In genomic region chr1:6465461-6466005, GRCh38 we compare ENCODE assay signal across 10 cellular contexts. TPM values are rescaled to one million over a fixed set of nuclear protein-coding genes. Genes with fewer than 3 reads are reported as not detected.
DNase-seq lines count a peak whose midpoint lies in the region; ATAC-seq lines count a peak whose summit lies in the region.
"Had no signal": no experiment of that assay in that cellular context is flagged by ENCODE, and none has a peak within 500 bp of the region (broad histone marks: within the 10 kb centered on the region; RNA-seq: fewer than 3 reads in every experiment).

No MANE protein-coding gene starts in this region.

- ATAC-seq in GM21717 (IDR thresholded peaks at IDR 0.05; ENCODE audit: unreplicated experiment) (no peak), HG03439 (IDR thresholded peaks at IDR 0.05; ENCODE audit: unreplicated experiment) (no peak)

- no peak overlapping the region for H3K27ac Mint-ChIP-seq in IgD-negative memory B cell
- peak overlapping the region; percentile 83 for H3K27ac Mint-ChIP-seq in activated CD4-positive, alpha-beta memory T cell treated with anti-CD3 and anti-CD28 coated beads for 36 hours

- POLR2A ChIA-PET in activated CD4-positive, alpha-beta memory T cell treated with anti-CD3 and anti-CD28 coated beads for 36 hours (lab: Charles Lee) = no interaction called here

- H3K9me3 Mint-ChIP-seq in IgD-negative memory B cell = no peaks in the 10 kb centered on the region
- no peaks in the 10 kb centered on the region for H3K9me3 Mint-ChIP-seq in activated CD4-positive, alpha-beta memory T cell treated with anti-CD3 and anti-CD28 coated beads for 36 hours

- H3K4me3 ChIP-seq in effector memory CD4-positive, alpha-beta T cell (ENCODE audit: insufficient read depth, low read depth, low read length, poor library complexity, severe bottlenecking) = peak overlapping the region; percentile 88

- H3K4me1 Mint-ChIP-seq in IgD-negative memory B cell = peaks cover 3 to 6% (median 5%) of the 10 kb centered on the region in 3 donors
- peaks cover 46% of the 10 kb centered on the region for H3K4me1 Mint-ChIP-seq in activated CD4-positive, alpha-beta memory T cell treated with anti-CD3 and anti-CD28 coated beads for 36 hours (ENCODE audit: low read depth)

- DNase-seq in activated CD4-positive, alpha-beta memory T cell treated with anti-CD3 and anti-CD28 coated beads for 36 hours = peak; percentile 64
- DNase-seq in effector memory CD4-positive, alpha-beta T cell = peak; percentile 34 to 36 (median 34)
- peak; percentile 54 for DNase-seq in stimulated activated CD4-positive, alpha-beta T cell treated with anti-CD3 and anti-CD28 coated beads, Interleukin-4, amount 100 ng/mL, for 4 hours
- DNase-seq in NCI-H146 treated with DMSO at 0.1 percent for 48 hours (lab: John Stamatoyannopoulos, UW; ENCODE audit: unreplicated experiment) (no peak), H4 (ENCODE audit: low spot score) (no peak)
- DNase-seq: GF-D8, islet precursor cell had no signal

- H3K4me1 ChIP-seq in effector memory CD4-positive, alpha-beta T cell (ENCODE audit: control insufficient read depth, insufficient read depth, low read length, poor library complexity, severe bottlenecking) = peaks cover 61% of the 10 kb centered on the region

- peak overlapping the region in 3 of 4 donors; percentile 58 to 84 (median 65) for H3K4me3 Mint-ChIP-seq in IgD-negative memory B cell
- peak overlapping the region; percentile 82 for H3K4me3 Mint-ChIP-seq in activated CD4-positive, alpha-beta memory T cell treated with anti-CD3 and anti-CD28 coated beads for 36 hours

- peak overlapping the region; percentile 99 for H3K27ac ChIP-seq in effector memory CD4-positive, alpha-beta T cell (ENCODE audit: insufficient read depth, low read length, poor library complexity, severe bottlenecking)

- H3K9me3 ChIP-seq in effector memory CD4-positive, alpha-beta T cell (ENCODE audit: control insufficient read depth, low read length) = no peaks in the 10 kb centered on the region

- no peaks in the 10 kb centered on the region for H3K27me3 ChIP-seq in effector memory CD4-positive, alpha-beta T cell (replicated peaks; ENCODE audit: control insufficient read depth, insufficient read depth, low read length, poor library complexity, severe bottlenecking)

- intact Hi-C loops in activated CD4-positive, alpha-beta memory T cell treated with anti-CD3 and anti-CD28 coated beads for 36 hours (cut with micrococcal nuclease) = loop anchor here (2.0 kb wide), 2 partner anchors 27 to 73 kb away; partner anchors contain the start of gene ACOT7

- H3K27me3 Mint-ChIP-seq in IgD-negative memory B cell = peaks cover 18% of the 10 kb centered on the region
- H3K27me3 Mint-ChIP-seq in activated CD4-positive, alpha-beta memory T cell treated with anti-CD3 and anti-CD28 coated beads for 36 hours = no peaks in the 10 kb centered on the region

- peaks cover 3% of the 10 kb centered on the region for H3K36me3 Mint-ChIP-seq in IgD-negative memory B cell
- peaks cover 33% of the 10 kb centered on the region for H3K36me3 Mint-ChIP-seq in activated CD4-positive, alpha-beta memory T cell treated with anti-CD3 and anti-CD28 coated beads for 36 hours

- peaks cover 27% of the 10 kb centered on the region for H3K36me3 ChIP-seq in effector memory CD4-positive, alpha-beta T cell (ENCODE audit: control insufficient read depth, insufficient read depth, low read length)

- CTCF ChIA-PET in activated CD4-positive, alpha-beta memory T cell treated with anti-CD3 and anti-CD28 coated beads for 36 hours (lab: Charles Lee) = interaction anchor here (1.1 to 3.4 kb wide), 6 partner anchors 12 to 219 kb away, joined by 3 to 18 read pairs (median 8); partner anchors contain the start of genes NOL9 and TAS1R1

RNA-seq across cellular contexts. Expression of gene TNFRSF25, which starts 0.4 kb away (rescaled TPM):
- 2.3 TPM for polyA plus RNA-seq in IgD-negative memory B cell
- total RNA-seq in activated CD4-positive, alpha-beta memory T cell treated with anti-CD3 and anti-CD28 coated beads for 36 hours = 10 to 100 TPM; 90.0 to 97.4 TPM
- total RNA-seq in H4 (2014; rRNA removed; shearing (Covaris generic)) = 0.10 and 0.81 TPM in 2 replicates

RNA-seq across cellular contexts. Expression of gene PLEKHG5, which starts 25.9 kb away (rescaled TPM):
- not detected for polyA plus RNA-seq in IgD-negative memory B cell
- 1 to 10 TPM; 2.1 to 2.2 TPM for total RNA-seq in activated CD4-positive, alpha-beta memory T cell treated with anti-CD3 and anti-CD28 coated beads for 36 hours
- total RNA-seq in H4 (2014; rRNA removed; shearing (Covaris generic)) = 1.3 and 1.6 TPM in 2 replicates

RNA-seq across cellular contexts. Expression of gene ESPN, which starts 41.0 kb away (rescaled TPM):
- not detected for polyA plus RNA-seq in IgD-negative memory B cell
- total RNA-seq in activated CD4-positive, alpha-beta memory T cell treated with anti-CD3 and anti-CD28 coated beads for 36 hours = 1 to 10 TPM in 1 of 2 experiments, under 1 TPM in 1; 0.83 to 1.5 TPM
- not detected in 2 replicates for total RNA-seq in H4 (2014; rRNA removed; shearing (Covaris generic))

RNA-seq across cellular contexts. Expression of gene HES2, which starts 45.8 kb away (rescaled TPM):
- polyA plus RNA-seq in IgD-negative memory B cell = not detected
- total RNA-seq in activated CD4-positive, alpha-beta memory T cell treated with anti-CD3 and anti-CD28 coated beads for 36 hours = under 1 TPM in 1 of 2 experiments, not detected in 1; 0.07 TPM
- not detected in 2 replicates for total RNA-seq in H4 (2014; rRNA removed; shearing (Covaris generic))

Comparison
In these comparisons a context has a peak if more than half of its experiments do, and no peak if none do; other contexts are left out.
1. DNase-seq: peak in activated CD4-positive, alpha-beta memory T cell treated with anti-CD3 and anti-CD28 coated beads for 36 hours (single experiment), effector memory CD4-positive, alpha-beta T cell (3 of 3) and stimulated activated CD4-positive, alpha-beta T cell treated with anti-CD3 and anti-CD28 coated beads, Interleukin-4, amount 100 ng/mL, for 4 hours (2 of 2); none in NCI-H146 treated with DMSO at 0.1 percent for 48 hours (single experiment) and H4 (single experiment).
2. RNA of gene TNFRSF25, which starts 0.4 kb away (total RNA-seq): 90.0 to 97.4 TPM in activated CD4-positive, alpha-beta memory T cell treated with anti-CD3 and anti-CD28 coated beads for 36 hours; 0.10 to 0.81 TPM in H4; every median in the first group is over 10 times any median in the second.